9 cellular contexts compared by ENCODE assay signal in the genomic region with DNA sequence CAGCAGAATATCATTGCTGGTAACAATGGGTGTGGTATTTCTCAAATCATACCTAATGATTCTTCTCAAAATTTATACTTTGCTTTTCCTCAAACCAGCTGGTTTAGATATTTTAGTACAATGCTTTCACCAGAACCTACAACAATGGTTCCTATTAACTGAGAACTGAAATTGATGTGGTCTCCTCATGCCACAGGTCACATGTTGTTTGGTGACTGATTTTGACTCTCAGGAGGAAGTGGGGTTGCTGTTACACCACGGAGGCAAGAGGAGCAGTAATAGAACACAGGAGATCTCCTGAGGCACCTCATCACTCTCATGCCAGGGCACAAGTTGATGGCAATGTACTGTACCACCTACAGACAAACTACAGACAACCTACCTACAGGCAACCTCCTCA. TPM values are rescaled to one million over a fixed set of nuclear protein-coding genes. Genes with fewer than 3 reads are reported as not detected.
A peak's percentile ranks its signal among the peaks of the same experiment; 100 is the strongest.
DNase-seq lines count a peak whose midpoint lies in the region; ATAC-seq and TF ChIP-seq lines count a peak whose summit lies in the region.
"Had no signal": no experiment of that assay in that cellular context is flagged by ENCODE, and none has a peak within 500 bp of the region (broad histone marks: within the 10 kb centered on the region; RNA-seq: fewer than 3 reads in every experiment).

No MANE protein-coding gene starts in this region.

- H4K20me1 ChIP-seq in PC-3 (ENCODE audit: low read length): no peaks in the 10 kb centered on the region

- peak overlapping the region; percentile 84 for H3K27ac Mint-ChIP-seq in activated naive CD8-positive, alpha-beta T cell treated with anti-CD3 and anti-CD28 coated beads for 36 hours
- no peak overlapping the region for H3K27ac Mint-ChIP-seq in HFFc6
- H3K27ac Mint-ChIP-seq: activated naive CD4-positive, alpha-beta T cell treated with anti-CD3 and anti-CD28 coated beads, Interleukin-2, amount 50 U/mL, for 72 hours had no signal

- no peaks in the 10 kb centered on the region for H3K27me3 Mint-ChIP-seq in activated naive CD8-positive, alpha-beta T cell treated with anti-CD3 and anti-CD28 coated beads for 36 hours
- peaks cover 3% of the 10 kb centered on the region for H3K27me3 Mint-ChIP-seq in HFFc6 (ENCODE audit: insufficient read depth)

- in situ Hi-C loops in GM13977 (cut with MboI; ENCODE audit: low pct_unique_long_range_greater_than_20kb, low sequenced_read_pairs, unreplicated experiment): loop anchor here (10.0 kb wide), 1 partner anchor 122 kb away; no protein-coding TSS in a partner anchor

- H3K9me3 ChIP-seq in MG63 (peaks cover 5% of the 10 kb centered on the region), PC-3 (ENCODE audit: low read length) (no peaks in the 10 kb centered on the region)

- no peak overlapping the region for H3K9ac ChIP-seq in PC-3 (ENCODE audit: low read length)

- H3K4me2 ChIP-seq in PC-3 (ENCODE audit: low read length): no peak overlapping the region

- H3K4me3 Mint-ChIP-seq in activated naive CD8-positive, alpha-beta T cell treated with anti-CD3 and anti-CD28 coated beads for 36 hours: peak overlapping the region; percentile 36
- no peak overlapping the region for H3K4me3 Mint-ChIP-seq in HFFc6

- peaks cover 11% of the 10 kb centered on the region for H3K4me1 ChIP-seq in PC-3 (ENCODE audit: insufficient read depth, low read length)

- H3K27me3 ChIP-seq in MG63 (no peaks in the 10 kb centered on the region), PC-3 (ENCODE audit: low read length) (no peaks in the 10 kb centered on the region)

- H3K4me1 Mint-ChIP-seq in activated naive CD8-positive, alpha-beta T cell treated with anti-CD3 and anti-CD28 coated beads for 36 hours: peaks cover 42% of the 10 kb centered on the region
- H3K4me1 Mint-ChIP-seq in HFFc6 (ENCODE audit: low read depth): peaks cover 40% of the 10 kb centered on the region

- intact Hi-C loops in PC-3 (cut with micrococcal nuclease): no loop called here

- no peaks in the 10 kb centered on the region for H3K9me3 Mint-ChIP-seq in activated naive CD8-positive, alpha-beta T cell treated with anti-CD3 and anti-CD28 coated beads for 36 hours
- peaks cover 6% of the 10 kb centered on the region for H3K9me3 Mint-ChIP-seq in HFFc6
- H3K9me3 Mint-ChIP-seq: activated naive CD4-positive, alpha-beta T cell treated with anti-CD3 and anti-CD28 coated beads, Interleukin-2, amount 50 U/mL, for 72 hours had no signal

- peaks cover 5% of the 10 kb centered on the region for H3K79me2 ChIP-seq in PC-3 (ENCODE audit: low read length)

- DNase-seq in GM13977 (ENCODE audit: low spot score) (peak; percentile 81), HFFc6 (no peak), MG63 (no peak), PC-3 (no peak), activated T-cell treated with anti-CD3 and anti-CD28 coated beads for 4 hours (no peak)
- peak; percentile 45 for DNase-seq in activated naive CD8-positive, alpha-beta T cell treated with anti-CD3 and anti-CD28 coated beads for 36 hours

- peaks cover 1% of the 10 kb centered on the region for H3K36me3 Mint-ChIP-seq in activated naive CD8-positive, alpha-beta T cell treated with anti-CD3 and anti-CD28 coated beads for 36 hours
- H3K36me3 Mint-ChIP-seq in HFFc6 (ENCODE audit: low read depth): peaks cover 6% of the 10 kb centered on the region; the same call in 1 of the 2 replicates

- no peak overlapping the region for H2AFZ ChIP-seq in PC-3 (ENCODE audit: low read length)

- POLR2A ChIA-PET in PC-3 (lab: Charles Lee; ENCODE audit: unreplicated experiment): no interaction called here

- no peaks in the 10 kb centered on the region for H3F3A ChIP-seq in PC-3 (ENCODE audit: low read length, unreplicated experiment)

- CTCF ChIA-PET in PC-3 (lab: Charles Lee): no interaction called here

- H3K27ac ChIP-seq in PC-3 (ENCODE audit: low read length): no peak overlapping the region

- no peak for TF ChIP-seq CTCF in GM13977 (IDR thresholded peaks at IDR 0.05; ENCODE audit: extremely low read depth, insufficient read depth, missing control alignments)
- no peak for TF ChIP-seq CTCF in HFFc6 (IDR thresholded peaks at IDR 0.05)
- no peak for TF ChIP-seq CTCF in PC-3 (conservative IDR thresholded peaks at IDR 0.05; ENCODE audit: low read depth, low read length)

- no TSS peak for BruUV-seq in PC-3 (replicated peaks; lab: Mats Ljungman, UMichigan)

- no peaks in the 10 kb centered on the region for H3K9me2 ChIP-seq in PC-3 (replicated peaks; ENCODE audit: low read length)

- H3K36me3 ChIP-seq in MG63 (no peaks in the 10 kb centered on the region), PC-3 (ENCODE audit: low read depth, low read length) (no peaks in the 10 kb centered on the region)

- peak; percentile 56 for ATAC-seq in GM21390 (IDR thresholded peaks at IDR 0.05; ENCODE audit: unreplicated experiment)
- peak; percentile 45 for ATAC-seq in HG03521 (IDR thresholded peaks at IDR 0.05; ENCODE audit: unreplicated experiment)
- no peak for ATAC-seq in PC-3
- ATAC-seq: activated naive CD4-positive, alpha-beta T cell treated with anti-CD3 and anti-CD28 coated beads, Interleukin-2, amount 50 U/mL, for 72 hours had no signal

- no peak overlapping the region for H3K4me3 ChIP-seq in MG63
- H3K4me3 ChIP-seq in PC-3 (ENCODE audit: low read length): no peak overlapping the region

RNA-seq across cellular contexts. Expression of gene CEP68, which starts 3.0 kb away (rescaled TPM):
- total RNA-seq in activated naive CD8-positive, alpha-beta T cell treated with anti-CD3 and anti-CD28 coated beads for 36 hours: 1 to 10 TPM; 4.0 TPM
- total RNA-seq in HFFc6 (2021; fragmentation: NEBNext Ultra II Directional; extraction: Animal tissue kit (Norgen Biotek cat#: 25700)): 1 to 10 TPM; 5.7 to 9.7 (median 7.1) TPM
- total RNA-seq in MG63 (2014; rRNA removed; shearing (Covaris generic); ENCODE audit: low replicate concordance): 4.5 and 4.9 TPM in 2 replicates
- 3.4 and 7.0 TPM in 2 replicates for total RNA-seq in PC-3 (2014; rRNA removed)

Comparison
In these comparisons a context has a peak if more than half of its experiments do, and no peak if none do; other contexts are left out.
1. DNase-seq: peak in GM13977 (single experiment) and activated naive CD8-positive, alpha-beta T cell treated with anti-CD3 and anti-CD28 coated beads for 36 hours (single experiment); none in HFFc6 (single experiment), MG63 (single experiment), PC-3 (single experiment) and activated T-cell treated with anti-CD3 and anti-CD28 coated beads for 4 hours (single experiment).